In the genomic region with DNA sequence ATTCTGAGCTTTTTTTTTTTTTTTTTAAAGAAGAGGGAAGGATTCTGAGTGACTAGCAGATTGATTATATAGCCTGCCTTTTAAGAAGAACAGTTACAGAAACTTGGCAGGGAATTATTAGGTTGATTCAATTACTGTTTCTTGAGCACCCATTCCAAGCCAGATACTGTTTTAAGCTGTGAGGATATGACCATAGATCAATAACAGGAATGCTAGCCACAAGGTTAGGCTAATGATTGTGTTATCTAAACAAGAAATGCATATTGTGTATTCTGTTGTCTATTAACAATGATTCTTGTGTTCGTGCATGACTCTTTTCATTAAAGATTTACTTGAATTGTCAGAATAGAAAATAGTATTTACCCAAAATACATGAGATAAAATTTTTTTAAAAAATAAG, we compare ENCODE assay signal across 18 cellular contexts.
DNase-seq lines count a peak whose midpoint lies in the region; ATAC-seq, FAIRE-seq and TF ChIP-seq lines count a peak whose summit lies in the region.
"Had no signal": no experiment of that assay in that cellular context is flagged by ENCODE, and none has a peak within 500 bp of the region (broad histone marks: within the 10 kb centered on the region; RNA-seq: fewer than 3 reads in every experiment).

No MANE protein-coding gene starts in this region.

- DNase-seq in body of pancreas (no peak), kidney glomerular epithelial cell (lab: John Stamatoyannopoulos, UW) (peak; percentile 8), pancreas (no peak), prostate gland (ENCODE audit: low spot score) (no peak)
- no peak for DNase-seq in stimulated activated CD4-positive, alpha-beta T cell treated with anti-CD3 and anti-CD28 coated beads, Interleukin-1b, Interleukin-23, amount 100 ng/mL, for 48 hours
- DNase-seq: C1 segment of cervical spinal cord; CD4-positive, alpha-beta memory T cell; COR-L47; DMS153; DND-41; GOT3; HFFc6 had no signal

- intact Hi-C loops in body of pancreas (cut with DNase I) (no loop called here), pancreas (cut with DNase I) (no loop called here), prostate gland (cut with DNase I) (no loop called here)

- H3K4me1 ChIP-seq in body of pancreas = peaks cover 5% of the 10 kb centered on the region
- no peaks in the 10 kb centered on the region for H3K4me1 ChIP-seq in pancreas
- no peaks in the 10 kb centered on the region for H3K4me1 ChIP-seq in prostate gland (replicated peaks)

- H3K9me3 ChIP-seq in body of pancreas (no peaks in the 10 kb centered on the region), pancreas (no peaks in the 10 kb centered on the region), prostate gland (no peaks in the 10 kb centered on the region)
- H3K9me3 ChIP-seq: HAP-1 had no signal

- no peaks in the 10 kb centered on the region for H3K27me3 ChIP-seq in body of pancreas
- H3K27me3 ChIP-seq in pancreas = no peaks in the 10 kb centered on the region
- H3K27me3 ChIP-seq in prostate gland (replicated peaks; ENCODE audit: insufficient read depth) = no peaks in the 10 kb centered on the region

- 24 to 42% methylated on average over 1 of the region's 1 CpG for WGBS in body of pancreas, 2 donors
- 37 to 41% methylated on average over 1 of the region's 1 CpG for WGBS in pancreas, 2 donors
- WGBS in prostate gland = 98% methylated on average over 1 of the region's 1 CpG

- H3K4me3 ChIP-seq in body of pancreas (no peak overlapping the region), pancreas (no peak overlapping the region), prostate gland (no peak overlapping the region)
- H3K4me3 ChIP-seq: GM12878, HAP-1 had no signal

- no peak for TF ChIP-seq CTCF in body of pancreas (IDR thresholded peaks at IDR 0.05)
- TF ChIP-seq CTCF in pancreas (IDR thresholded peaks at IDR 0.05) = no peak
- TF ChIP-seq CTCF in prostate gland (IDR thresholded peaks at IDR 0.05) = no peak

- H3K36me3 ChIP-seq in body of pancreas (replicated peaks in 1 of 2; ENCODE audit: insufficient read depth in 1 of 2, low read depth in 2 of 2) (no peaks in the 10 kb centered on the region), pancreas (no peaks in the 10 kb centered on the region), prostate gland (no peaks in the 10 kb centered on the region)
- H3K36me3 ChIP-seq: HAP-1 had no signal

- TF ChIP-seq POLR2A in body of pancreas (IDR thresholded peaks at IDR 0.05) (no peak), prostate gland (IDR thresholded peaks at IDR 0.05) (no peak)

- H3K27ac ChIP-seq in body of pancreas (peak overlapping the region in 1 of 4 donors; percentile 10), pancreas (no peak overlapping the region), prostate gland (no peak overlapping the region)

- no peak for FAIRE-seq in pancreas (lab: Jason Lieb, UNC)
- FAIRE-seq: G401.6, GM12878, GM18507, H54 had no signal

- ATAC-seq in body of pancreas = peak; percentile 81
- peak; percentile 38 to 86 (median 58) for ATAC-seq in pancreas
- ATAC-seq in GM18502 (IDR thresholded peaks at IDR 0.05; ENCODE audit: poor library complexity, unreplicated experiment) = no peak
- ATAC-seq: GM12878 had no signal
